In genomic region chr2:80078290-80079036, GRCh38 we compare ENCODE assay signal across 27 cellular contexts.
DNase-seq lines count a peak whose midpoint lies in the region; ATAC-seq, FAIRE-seq and TF ChIP-seq lines count a peak whose summit lies in the region.
"Had no signal": no experiment of that assay in that cellular context is flagged by ENCODE, and none has a peak within 500 bp of the region (broad histone marks: within the 10 kb centered on the region; RNA-seq: fewer than 3 reads in every experiment).

No MANE protein-coding gene starts in this region.

- intact Hi-C loops in MCF 10A (cut with micrococcal nuclease), result loop anchor here (10.0 kb wide), 1 partner anchor 1816 kb away; no protein-coding TSS in a partner anchor
- intact Hi-C loops in breast epithelium (cut with DNase I; ENCODE audit: low total_unique reads), result no loop called here
- intact Hi-C loops in K562 (cut with micrococcal nuclease), result loop anchor here (10.0 kb wide), 1 partner anchor 216 kb away; no protein-coding TSS in a partner anchor

- no peaks in the 10 kb centered on the region for H3K4me1 ChIP-seq in breast epithelium
- H3K4me1 ChIP-seq in K562 (replicated peaks in 1 of 2; ENCODE audit: control insufficient read depth in 2 of 2, insufficient read depth in 2 of 2, low read length in 2 of 2), result peaks cover 3 to 20% of the 10 kb centered on the region in 2 experiments; a peak in 3 of 5 replicates
- no peaks in the 10 kb centered on the region for H3K4me1 ChIP-seq in small intestine (ENCODE audit: control insufficient read depth in 2 of 2, insufficient read depth in 1 of 2, low read depth in 1 of 2, low read length in 1 of 2)
- H3K4me1 ChIP-seq: HAP-1 had no signal

- H3K9me3 ChIP-seq in breast epithelium (no peaks in the 10 kb centered on the region), K562 (replicated peaks; ENCODE audit: control insufficient read depth, insufficient read depth, low read depth, low read length) (peaks cover 11% of the 10 kb centered on the region), small intestine (ENCODE audit: control insufficient read depth, low read depth) (no peaks in the 10 kb centered on the region)
- H3K9me3 ChIP-seq: HAP-1, MG63, Peyer's patch had no signal

- H3K27me3 Mint-ChIP-seq in MCF 10A (ENCODE audit: insufficient read depth, unreplicated experiment), result no peaks in the 10 kb centered on the region

- TF ChIP-seq EP300 in K562 (IDR thresholded peaks at IDR 0.05; ENCODE audit: low read length), result peak; percentile 48; the same call in 1 of the 2 replicates

- no peak for TF ChIP-seq POLR2A in breast epithelium (IDR thresholded peaks at IDR 0.05)
- TF ChIP-seq POLR2A in K562 (conservative IDR thresholded peaks at IDR 0.05), result no peak

- DNase-seq in MCF 10A (ENCODE audit: unreplicated experiment) (no peak), breast epithelium (ENCODE audit: low spot score in 2 of 2) (no peak), K562 (ENCODE audit: extremely low read depth in 1 of 4, low spot score in 3 of 4) (peak in 2 of 4 experiments; percentile 27 to 28), foreskin fibroblast (peak; percentile 16 to 86), GM19240 (ENCODE audit: insufficient read length, low spot score) (no peak), small intestine (no peak), NCI-H2171 treated with DMSO at 0.1 percent for 48 hours (lab: John Stamatoyannopoulos, UW) (no peak)
- DNase-seq: ACHN, DMS153, DND-41, GOT3, HFFc6, KBM-7, MG63, NCI-H1105 treated with DMSO at 0.1 percent for 48 hours, NCI-H146, NCI-H1930, NCI-H2107, NCI-H446 treated with DMSO at 0.1 percent for 48 hours, NCI-H526, NCI-H82, Peyer's patch, SHP77 treated with DMSO at 0.1 percent for 48 hours had no signal

- H4K20me1 ChIP-seq in K562 (replicated peaks; ENCODE audit: control insufficient read depth, insufficient read depth, low read length), result no peaks in the 10 kb centered on the region

- no peak overlapping the region for H3K4me3 Mint-ChIP-seq in MCF 10A (ENCODE audit: unreplicated experiment)
- H3K4me3 Mint-ChIP-seq: HFFc6 had no signal

- H2AFZ ChIP-seq in K562 (ENCODE audit: low read depth, low read length), result peak overlapping the region; percentile 74

- no peak for TF ChIP-seq RAD21 in K562 (CRISPR knock-in tag; conservative IDR thresholded peaks at IDR 0.05 in 1 of 2, IDR thresholded peaks at IDR 0.05 in 1 of 2)

- peak overlapping the region; percentile 16; the same call in 1 of the 2 replicates for H3K4me2 ChIP-seq in K562 (ENCODE audit: insufficient read depth, low read length)

- H3K27ac ChIP-seq in breast epithelium (no peak overlapping the region), K562 (ENCODE audit: extremely low read depth, low read depth, low read length) (peak overlapping the region; percentile 34), small intestine (ENCODE audit: low read depth in 1 of 2, low read length in 1 of 2) (no peak overlapping the region)
- H3K27ac ChIP-seq: 22Rv1, Peyer's patch had no signal

- no peaks in the 10 kb centered on the region for H3K9me3 Mint-ChIP-seq in MCF 10A (ENCODE audit: unreplicated experiment)
- H3K9me3 Mint-ChIP-seq: HFFc6 had no signal

- H3K79me2 ChIP-seq in K562 (ENCODE audit: control insufficient read depth, insufficient read depth, low read length), result no peaks in the 10 kb centered on the region

- peaks cover 10% of the 10 kb centered on the region for H3K4me1 Mint-ChIP-seq in MCF 10A (ENCODE audit: insufficient read depth, unreplicated experiment)

- peak overlapping the region; percentile 33 for H3K27ac Mint-ChIP-seq in MCF 10A (ENCODE audit: low read depth, unreplicated experiment)
- H3K27ac Mint-ChIP-seq: HFFc6 had no signal

- H3K9ac ChIP-seq in K562 (ENCODE audit: insufficient read depth in 1 of 2, low read depth in 2 of 2, low read length in 2 of 2), result no peak overlapping the region

- BruUV-seq in MCF 10A (replicated peaks; lab: Mats Ljungman, UMichigan), result no TSS peak
- no TSS peak for BruUV-seq in K562 (replicated peaks; lab: Mats Ljungman, UMichigan)

- no peak for TF ChIP-seq CTCF in MCF 10A (IDR thresholded peaks at IDR 0.05; ENCODE audit: unreplicated experiment)
- TF ChIP-seq CTCF in breast epithelium (IDR thresholded peaks at IDR 0.05), result no peak
- no peak for TF ChIP-seq CTCF in K562 (IDR thresholded peaks at IDR 0.05 in 2 of 3, conservative IDR thresholded peaks at IDR 0.05 in 1 of 3; ENCODE audit: insufficient read depth in 2 of 3, low read depth in 1 of 3, low read length in 3 of 3)
- no peak for TF ChIP-seq CTCF in foreskin fibroblast (IDR thresholded peaks at IDR 0.05; ENCODE audit: low read depth, low read length)

- H3K27me3 ChIP-seq in breast epithelium (no peaks in the 10 kb centered on the region), K562 (ENCODE audit: control insufficient read depth in 2 of 2, insufficient read depth in 2 of 2, low read length in 2 of 2) (no peaks in the 10 kb centered on the region), small intestine (ENCODE audit: control insufficient read depth in 2 of 2, insufficient read depth in 2 of 2, low read length in 2 of 2) (no peaks in the 10 kb centered on the region)
- H3K27me3 ChIP-seq: MG63, Peyer's patch had no signal

- whole genome bisulfite sequencing in K562 (ENCODE audit: insufficient coverage, low coverage, missing lambda C conversion rate), result 15% methylated on average over 6 of the region's 6 CpGs
- WGBS in small intestine, 3 donors, result 89 to 92% (median 90%) methylated on average over 6 of the region's 6 CpGs

- FAIRE-seq in K562 (lab: Jason Lieb, UNC) (peak; percentile 64), small intestine (lab: Jason Lieb, UNC) (no peak)
- FAIRE-seq: GM18507, HTR-8/SVneo had no signal

- CTCF ChIA-PET in MCF 10A (lab: Yijun Ruan, JAX), result interaction anchor here (0.6 to 3.2 kb wide), 3 partner anchors 12 to 160 kb away, joined by 3 to 11 read pairs (median 5); no protein-coding TSS in a partner anchor
- CTCF ChIA-PET in K562 (lab: Yijun Ruan, JAX; ENCODE audit: low intra/inter-chr PET ratio), result no interaction called here

- POLR2A ChIA-PET in MCF 10A (lab: Yijun Ruan, JAX) (interaction anchor here (0.6 kb wide), 1 partner anchor 298 kb away, joined by 4 read pairs; no protein-coding TSS in a partner anchor), K562 (lab: Yijun Ruan, JAX) (interaction anchor here (0.5 to 0.6 kb wide), 2 partner anchors 171 to 224 kb away, joined by 3 read pairs; no protein-coding TSS in a partner anchor)

- ATAC-seq in K562, result peak; percentile 72

- H3K36me3 ChIP-seq in breast epithelium, result no peaks in the 10 kb centered on the region
- H3K36me3 ChIP-seq in K562 (ENCODE audit: control insufficient read depth, insufficient read depth, low read length), result 0 out of 3 replicates have a peak, but pooled peaks cover 4% of the 10 kb centered on the region
- H3K36me3 ChIP-seq in small intestine (ENCODE audit: control insufficient read depth in 2 of 2, insufficient read depth in 2 of 2, low read length in 2 of 2), result no peaks in the 10 kb centered on the region
- H3K36me3 ChIP-seq: HAP-1, MG63, Peyer's patch had no signal

- H3K36me3 Mint-ChIP-seq in MCF 10A (ENCODE audit: insufficient read depth, unreplicated experiment), result no peaks in the 10 kb centered on the region

- in situ Hi-C loops in K562 (cut with MboI), result no loop called here

- no peaks in the 10 kb centered on the region for H3K9me1 ChIP-seq in K562 (ENCODE audit: control insufficient read depth, insufficient read depth, low read length)

- H3K4me3 ChIP-seq in breast epithelium (no peak overlapping the region), K562 (no peak overlapping the region), foreskin fibroblast (ENCODE audit: low read depth in 1 of 2, low read length in 2 of 2) (no peak overlapping the region), small intestine (ENCODE audit: low read depth in 1 of 2, low read length in 2 of 2) (no peak overlapping the region)
- H3K4me3 ChIP-seq: HAP-1, MG63, Peyer's patch had no signal

TF ChIP-seq in K562, 482 proteins besides CTCF, POLR2A, EP300 and RAD21 (continues in another document):
- TF ChIP-seq TAL1 (IDR thresholded peaks at IDR 0.05) (peak; percentile 67), CBFA2T2 (conservative IDR thresholded peaks at IDR 0.05) (peak; percentile 46; the same call in 1 of the 2 replicates), FOXP1 (CRISPR knock-in tag; IDR thresholded peaks at IDR 0.05) (no peak), TFE3 (CRISPR knock-in tag; IDR thresholded peaks at IDR 0.05) (peak; percentile 65), CTCFL (IDR thresholded peaks at IDR 0.05; ENCODE audit: borderline replicate concordance, insufficient read depth, low read depth, low read length, poor library complexity, severe bottlenecking) (no peak)

Comparison
In these comparisons a context has a peak if more than half of its experiments do, and no peak if none do; other contexts are left out.
1. DNase-seq: peak in foreskin fibroblast (2 of 2); none in MCF 10A (single experiment), breast epithelium (0 of 2), GM19240 (single experiment), small intestine (single experiment) and NCI-H2171 treated with DMSO at 0.1 percent for 48 hours (single experiment).